In genomic region chr20:56628015-56628872, GRCh38 we compare ENCODE assay signal across 9 cellular contexts. TPM values are rescaled to one million over a fixed set of nuclear protein-coding genes. Genes with fewer than 3 reads are reported as not detected.
A peak's percentile ranks its signal among the peaks of the same experiment; 100 is the strongest.
DNase-seq lines count a peak whose midpoint lies in the region; ATAC-seq and TF ChIP-seq lines count a peak whose summit lies in the region.
"Had no signal": no experiment of that assay in that cellular context is flagged by ENCODE, and none has a peak within 500 bp of the region (broad histone marks: within the 10 kb centered on the region; RNA-seq: fewer than 3 reads in every experiment).

No MANE protein-coding gene starts in this region.

- H3K27me3 Mint-ChIP-seq in chondrocyte (ENCODE audit: low read depth) = peaks cover 23% of the 10 kb centered on the region

- H3K4me3 ChIP-seq in AG04449 (ENCODE audit: low read depth, low read length) = peak overlapping the region; percentile 78
- H3K4me3 ChIP-seq in HUES48 (ENCODE audit: low read depth, low read length) = peak overlapping the region; percentile 78
- peak overlapping the region; percentile 48 for H3K4me3 ChIP-seq in mesodermal cell (ENCODE audit: extremely low read depth, insufficient read depth, low read length, poor library complexity, severe bottlenecking)

- H3K9me3 Mint-ChIP-seq in chondrocyte (ENCODE audit: low read depth) = no peaks in the 10 kb centered on the region

- no peak overlapping the region for H3K9ac ChIP-seq in HUES48 (ENCODE audit: low read depth, low read length)

- no peak overlapping the region for H3K27ac ChIP-seq in HUES48 (ENCODE audit: low read depth, low read length)
- H3K27ac ChIP-seq in mesodermal cell (ENCODE audit: low read depth, low read length, severe bottlenecking) = no peak overlapping the region

- peaks cover 3% of the 10 kb centered on the region for H3K36me3 Mint-ChIP-seq in chondrocyte (ENCODE audit: low read depth)

- TF ChIP-seq CTCF in AG04449 (IDR thresholded peaks at IDR 0.05; ENCODE audit: insufficient read depth, low read length, missing control alignments) = no peak
- peak; percentile 21 for TF ChIP-seq CTCF in chondrocyte (IDR thresholded peaks at IDR 0.05)

- DNase-seq in AG04449 (ENCODE audit: low read depth, low spot score) (no peak), chondrocyte (ENCODE audit: low spot score) (no peak), glomerular visceral epithelial cell (ENCODE audit: extremely low spot score) (no peak), NCI-H2227 treated with DMSO at 0.1 percent for 48 hours (lab: John Stamatoyannopoulos, UW) (no peak), CD1c-positive myeloid dendritic cell (ENCODE audit: extremely low spot score) (no peak)
- DNase-seq: NCI-H446 had no signal

- H3K4me1 ChIP-seq in HUES48 (ENCODE audit: control insufficient read depth, insufficient read depth, low read length) (peaks cover 48% of the 10 kb centered on the region), mesodermal cell (ENCODE audit: control insufficient read depth, insufficient read depth, low read length, poor library complexity, severe bottlenecking) (peaks cover 14% of the 10 kb centered on the region)

- peaks cover 3% of the 10 kb centered on the region for H3K36me3 ChIP-seq in HUES48 (ENCODE audit: control insufficient read depth, insufficient read depth, low read length)
- H3K36me3 ChIP-seq in mesodermal cell (ENCODE audit: control insufficient read depth, insufficient read depth, low read length) = no peaks in the 10 kb centered on the region

- POLR2A ChIA-PET in AG04449 (lab: Yijun Ruan, JAX) = no interaction called here

- peaks cover 35% of the 10 kb centered on the region for H3K4me1 Mint-ChIP-seq in chondrocyte (ENCODE audit: low read depth)

- H3K27me3 ChIP-seq in HUES48 (ENCODE audit: control insufficient read depth, insufficient read depth, low read length) = peaks cover 64% of the 10 kb centered on the region

- H3K27ac Mint-ChIP-seq in chondrocyte (ENCODE audit: unreplicated experiment) = no peak overlapping the region

- CTCF ChIA-PET in AG04449 (lab: Yijun Ruan, JAX) = interaction anchor here (1.4 to 2.6 kb wide), 4 partner anchors 13 to 453 kb away, joined by 3 to 33 read pairs (median 4); no protein-coding TSS in a partner anchor

- ATAC-seq in GM18519 (IDR thresholded peaks at IDR 0.05; ENCODE audit: low FRiP score, unreplicated experiment) = no peak

- H3K4me3 Mint-ChIP-seq in chondrocyte (ENCODE audit: unreplicated experiment) = peak overlapping the region; percentile 84

- H3K9me3 ChIP-seq in HUES48 (ENCODE audit: control insufficient read depth, insufficient read depth, low read length) (no peaks in the 10 kb centered on the region), mesodermal cell (ENCODE audit: control insufficient read depth, low read length) (no peaks in the 10 kb centered on the region)

- 1 to 2% methylated on average over 21 to 26 of the region's 48 CpGs for WGBS in mesodermal cell (ENCODE audit: insufficient coverage in 2 of 2), 2 experiments

RNA-seq across cellular contexts. Expression of gene TFAP2C, which starts 0.9 kb away (rescaled TPM):
- total RNA-seq in chondrocyte = 4.8 to 36.2 TPM (median 5.2 TPM) in 3 replicates
- 5.3 TPM for polyA plus RNA-seq in mesodermal cell (2013, experiment 1 of 2)
- 4.1 TPM for polyA plus RNA-seq in mesodermal cell (2013, experiment 2 of 2)
